Comparison of ENCODE assay signal across 1 cellular context in genomic region chr3:124395165-124395564, GRCh38.
TF ChIP-seq lines count a peak whose summit lies in the region.

No MANE protein-coding gene starts in this region.

TF ChIP-seq in H1, 55 proteins besides CTCF, POLR2A, EP300 and RAD21 (continued from another document):
- TF ChIP-seq JUN (IDR thresholded peaks at IDR 0.05; ENCODE audit: low read depth, low read length) (no peak), HDAC2 (IDR thresholded peaks at IDR 0.05; ENCODE audit: borderline replicate concordance in 1 of 2, low read depth in 2 of 2, low read length in 2 of 2) (no peak), CEBPB (IDR thresholded peaks at IDR 0.05; ENCODE audit: low read depth, low read length) (no peak), SIRT6 (IDR thresholded peaks at IDR 0.05; ENCODE audit: low read length) (no peak), FOSL1 (IDR thresholded peaks at IDR 0.05; ENCODE audit: insufficient read depth, low read depth, low read length) (no peak)
